16 cellular contexts compared by ENCODE assay signal in the genomic region with DNA sequence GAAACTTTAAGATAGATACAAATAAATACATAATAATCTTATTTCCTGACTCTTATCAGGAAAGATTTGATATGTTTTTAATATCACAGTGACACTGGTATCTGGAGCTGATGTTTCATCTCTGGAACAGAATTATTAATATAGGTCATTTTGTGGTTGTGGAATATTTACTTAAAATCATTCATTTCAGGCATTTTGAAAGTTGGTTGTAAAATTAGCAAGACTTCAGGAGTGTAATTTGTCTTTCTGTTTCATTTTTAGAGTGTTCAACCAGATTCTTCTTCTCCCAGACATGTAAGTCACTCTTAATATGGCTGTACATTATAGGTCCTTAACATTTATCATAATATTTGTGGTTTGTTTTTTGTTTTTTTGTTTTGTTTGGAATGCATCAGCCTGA.
"Had no signal": no experiment of that assay in that cellular context is flagged by ENCODE, and none has a peak within 500 bp of the region (broad histone marks: within the 10 kb centered on the region; RNA-seq: fewer than 3 reads in every experiment).

No MANE protein-coding gene starts in this region.

- FAIRE-seq: TTC549 had no signal

- H3K4me1 Mint-ChIP-seq: endodermal cell had no signal

- ATAC-seq: left cardiac atrium had no signal

- H3K27ac ChIP-seq: esophagus muscularis mucosa, neutrophil had no signal

- DNase-seq: activated CD8-positive, alpha-beta memory T cell treated with anti-CD3 and anti-CD28 coated beads for 24 hours; activated naive CD4-positive, alpha-beta T cell treated with Interleukin-2 at 50 U/mL for 16 hours; dermis blood vessel endothelial cell; endodermal cell; glutamatergic neuron; immature natural killer cell; left cardiac atrium; midbrain; SIG-M5; stimulated activated CD4-positive, alpha-beta T cell treated with anti-CD3 and anti-CD28 coated beads, Interleukin-15, amount 100 ng/mL, for 24 hours; stimulated activated CD4-positive, alpha-beta T cell treated with anti-CD3 and anti-CD28 coated beads, Interleukin-4, amount 100 ng/mL, for 4 hours; trophoblast cell had no signal

- H3K27me3 ChIP-seq: esophagus muscularis mucosa, neutrophil had no signal

- H3K4me3 Mint-ChIP-seq: endodermal cell, immature natural killer cell had no signal

- H3K4me1 ChIP-seq: esophagus muscularis mucosa had no signal

- H3K4me3 ChIP-seq: esophagus muscularis mucosa, lung had no signal

- H3K27ac Mint-ChIP-seq: endodermal cell had no signal

- H3K9me3 ChIP-seq: neutrophil had no signal
